Comparison of ENCODE assay signal across 8 cellular contexts in genomic region chr10:51699145-51699474, GRCh38. TPM values are rescaled to one million over a fixed set of nuclear protein-coding genes. Genes with fewer than 3 reads are reported as not detected.
DNase-seq lines count a peak whose midpoint lies in the region; ATAC-seq and TF ChIP-seq lines count a peak whose summit lies in the region.

No MANE protein-coding gene starts in this region.

- intact Hi-C loops in Right ventricle myocardium inferior (cut with DNase I) (loop anchor here (10.0 kb wide), 2 partner anchors 274 to 634 kb away; no protein-coding TSS in a partner anchor), cardiac septum (cut with DNase I) (loop anchor here (10.0 kb wide), 1 partner anchor 704 kb away; no protein-coding TSS in a partner anchor)

- H3K4me3 Mint-ChIP-seq in activated CD8-positive, alpha-beta T cell treated with anti-CD3 and anti-CD28 coated beads, Interleukin-2, amount 10 ng/mL, durations not matched to agents 7 days and 5 days, result peak overlapping the region; percentile 99

- H3K27me3 Mint-ChIP-seq in activated CD8-positive, alpha-beta T cell treated with anti-CD3 and anti-CD28 coated beads, Interleukin-2, amount 10 ng/mL, durations not matched to agents 7 days and 5 days (ENCODE audit: low read depth), result no peaks in the 10 kb centered on the region

- TF ChIP-seq CTCF in right atrium auricular region (IDR thresholded peaks at IDR 0.05), result no peak

- peak overlapping the region; percentile 82 to 97 (median 96) for H3K9ac ChIP-seq in skeletal muscle tissue (ENCODE audit: low read depth in 1 of 3, low read length in 3 of 3)

- H3K4me3 ChIP-seq in right atrium auricular region (peak overlapping the region; percentile 73 to 78), skeletal muscle tissue (ENCODE audit: low read length in 3 of 3) (peak overlapping the region; percentile 82 to 98 (median 96))

- H3K27me3 ChIP-seq in right atrium auricular region (no peaks in the 10 kb centered on the region), skeletal muscle tissue (ENCODE audit: control insufficient read depth in 3 of 3, insufficient read depth in 3 of 3, low read length in 3 of 3) (no peaks in the 10 kb centered on the region)

- H3K4me1 ChIP-seq in right atrium auricular region, result peaks cover 0 to 52% of the 10 kb centered on the region in 2 donors
- peaks cover 20 to 38% (median 36%) of the 10 kb centered on the region in 3 donors for H3K4me1 ChIP-seq in skeletal muscle tissue (ENCODE audit: control insufficient read depth in 3 of 3, insufficient read depth in 3 of 3, low read length in 3 of 3)

- peaks cover 36% of the 10 kb centered on the region for H3K4me1 Mint-ChIP-seq in activated CD8-positive, alpha-beta T cell treated with anti-CD3 and anti-CD28 coated beads, Interleukin-2, amount 10 ng/mL, durations not matched to agents 7 days and 5 days (ENCODE audit: low read depth)

- H3K36me3 Mint-ChIP-seq in activated CD8-positive, alpha-beta T cell treated with anti-CD3 and anti-CD28 coated beads, Interleukin-2, amount 10 ng/mL, durations not matched to agents 7 days and 5 days (ENCODE audit: low read depth), result peaks cover 44% of the 10 kb centered on the region

- CTCF ChIA-PET in activated CD8-positive, alpha-beta T cell treated with anti-CD3 and anti-CD28 coated beads, Interleukin-2, amount 10 ng/mL, durations not matched to agents 7 days and 5 days (lab: Charles Lee), result no interaction called here

- ATAC-seq in Right ventricle myocardium inferior, result peak; percentile 33
- peak; percentile 32 for ATAC-seq in HG03139 (IDR thresholded peaks at IDR 0.05; ENCODE audit: unreplicated experiment)
- ATAC-seq in activated CD8-positive, alpha-beta T cell treated with anti-CD3 and anti-CD28 coated beads, Interleukin-2, amount 10 ng/mL, durations not matched to agents 7 days and 5 days, result peak; percentile 69

- no peaks in the 10 kb centered on the region for H3K9me3 ChIP-seq in right atrium auricular region
- H3K9me3 ChIP-seq in skeletal muscle tissue (ENCODE audit: control insufficient read depth in 3 of 3, low read length in 3 of 3), result no peaks in the 10 kb centered on the region

- H3K36me3 ChIP-seq in right atrium auricular region (no peaks in the 10 kb centered on the region), skeletal muscle tissue (ENCODE audit: control insufficient read depth in 3 of 3, insufficient read depth in 3 of 3, low read length in 3 of 3) (peaks cover 0 to 9% (median 5%) of the 10 kb centered on the region in 3 donors)

- POLR2A ChIA-PET in activated CD8-positive, alpha-beta T cell treated with anti-CD3 and anti-CD28 coated beads, Interleukin-2, amount 10 ng/mL, durations not matched to agents 7 days and 5 days (lab: Charles Lee), result interaction anchor here (0.6 to 1.4 kb wide), 4 partner anchors 10 to 54 kb away, joined by 3 to 7 read pairs (median 4); no protein-coding TSS in a partner anchor

- DNase-seq in Right ventricle myocardium inferior (ENCODE audit: missing footprints) (no peak), cardiac septum (ENCODE audit: low spot score) (no peak), right atrium auricular region (ENCODE audit: low spot score) (no peak), NCI-H345 (lab: John Stamatoyannopoulos, UW) (no peak), NCI-H1694 treated with DMSO at 0.1 percent for 48 hours (lab: John Stamatoyannopoulos, UW) (no peak)
- no peak for DNase-seq in activated CD8-positive, alpha-beta T cell treated with anti-CD3 and anti-CD28 coated beads, Interleukin-2, amount 10 ng/mL, durations not matched to agents 7 days and 5 days

- no peaks in the 10 kb centered on the region for H3K9me3 Mint-ChIP-seq in activated CD8-positive, alpha-beta T cell treated with anti-CD3 and anti-CD28 coated beads, Interleukin-2, amount 10 ng/mL, durations not matched to agents 7 days and 5 days (ENCODE audit: insufficient read depth)

- H3K27ac Mint-ChIP-seq in activated CD8-positive, alpha-beta T cell treated with anti-CD3 and anti-CD28 coated beads, Interleukin-2, amount 10 ng/mL, durations not matched to agents 7 days and 5 days, result peak overlapping the region; percentile 100

- H3K27ac ChIP-seq in right atrium auricular region (peak overlapping the region; percentile 90 to 92), skeletal muscle tissue (ENCODE audit: low read depth, low read length) (peak overlapping the region; percentile 95)

RNA-seq across cellular contexts. Expression of gene CSTF2T, which starts 0.3 kb away (rescaled TPM):
- 21.3 TPM for total RNA-seq in Right ventricle myocardium inferior
- total RNA-seq in cardiac septum, result 20.4 TPM
- total RNA-seq in activated CD8-positive, alpha-beta T cell treated with anti-CD3 and anti-CD28 coated beads, Interleukin-2, amount 10 ng/mL, durations not matched to agents 7 days and 5 days, result 10 to 100 TPM; 30.3 to 32.1 TPM
- 10 to 100 TPM; 13.0 to 14.7 TPM for total RNA-seq in right atrium auricular region
- total RNA-seq in skeletal muscle tissue, result 30.3 TPM
